In the genomic region with DNA sequence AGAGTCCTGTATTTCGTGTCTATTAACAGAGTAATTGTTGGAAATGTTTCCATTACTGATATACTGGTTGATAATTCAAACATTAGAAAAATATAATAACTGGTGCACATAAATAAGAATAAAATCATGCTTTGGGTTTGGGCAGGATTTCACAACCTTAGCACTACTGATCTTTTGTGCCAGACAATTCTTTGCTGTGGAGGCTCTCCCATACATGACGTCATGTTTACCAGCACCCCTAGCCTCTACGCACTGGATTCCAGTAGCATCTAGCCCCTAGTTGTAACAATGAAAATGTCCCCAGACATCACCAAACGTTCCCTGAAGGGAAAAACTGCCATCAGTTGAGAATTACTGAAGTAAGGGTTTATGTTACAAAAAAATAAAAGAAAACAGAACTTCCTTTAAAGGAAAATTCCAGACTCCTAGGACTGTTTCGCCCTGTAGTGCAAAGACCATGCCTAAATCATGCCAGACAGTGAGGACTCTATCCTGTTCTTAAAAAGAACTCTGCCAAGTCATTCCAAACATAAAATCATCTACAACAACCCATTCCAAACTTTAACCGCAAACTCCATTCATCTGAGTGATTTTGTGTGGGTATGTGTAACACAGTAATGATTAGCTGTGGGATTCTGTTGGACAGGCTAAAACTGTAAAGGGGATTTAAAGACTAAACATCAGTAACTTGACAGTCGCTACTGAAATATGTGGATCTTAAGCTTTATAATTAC, we compare ENCODE assay signal across 15 cellular contexts.
DNase-seq lines count a peak whose midpoint lies in the region; ATAC-seq and TF ChIP-seq lines count a peak whose summit lies in the region.
"Had no signal": no experiment of that assay in that cellular context is flagged by ENCODE, and none has a peak within 500 bp of the region (broad histone marks: within the 10 kb centered on the region; RNA-seq: fewer than 3 reads in every experiment).

No MANE protein-coding gene starts in this region.

- DNase-seq in Right ventricle myocardium inferior (ENCODE audit: missing footprints) (no peak), cardiac septum (ENCODE audit: low spot score) (no peak), fibroblast of pulmonary artery (ENCODE audit: low read depth) (peak; percentile 28), myocyte (ENCODE audit: low read depth) (peak; percentile 72), NK-92 (lab: John Stamatoyannopoulos, UW; ENCODE audit: unreplicated experiment) (no peak), omental fat pad (ENCODE audit: low spot score) (no peak)
- DNase-seq: activated T-cell treated with anti-CD3 and anti-CD28 coated beads, Interleukin-2, amount 50 U/mL, for 4 hours; mesendoderm; NCI-H2227 treated with DMSO at 0.1 percent for 48 hours; PC-9; psoas muscle; T-helper 1 cell had no signal

- TF ChIP-seq CTCF in fibroblast of pulmonary artery (IDR thresholded peaks at IDR 0.05; ENCODE audit: low read length, missing control alignments) (no peak), omental fat pad (IDR thresholded peaks at IDR 0.05) (no peak)

- peak; percentile 71 for ATAC-seq in Right ventricle myocardium inferior
- ATAC-seq in omental fat pad (ENCODE audit: low FRiP score): no peak
- no peak for ATAC-seq in HG02642 (IDR thresholded peaks at IDR 0.05; ENCODE audit: poor library complexity, unreplicated experiment)
- ATAC-seq in HG02763 (IDR thresholded peaks at IDR 0.05; ENCODE audit: unreplicated experiment): no peak
- ATAC-seq: activated T-cell treated with anti-CD3 and anti-CD28 coated beads, Interleukin-2, amount 50 U/mL, for 4 hours; body of pancreas; psoas muscle had no signal

- H3K4me3 ChIP-seq in fibroblast of pulmonary artery (replicated peaks; ENCODE audit: low read depth, low read length): no peak overlapping the region
- H3K4me3 ChIP-seq: body of pancreas, PC-9, psoas muscle had no signal

- intact Hi-C loops in Right ventricle myocardium inferior (cut with DNase I): no loop called here
- intact Hi-C loops in cardiac septum (cut with DNase I): no loop called here

Comparison
In these comparisons a context has a peak if more than half of its experiments do, and no peak if none do; other contexts are left out.
1. DNase-seq: peak in fibroblast of pulmonary artery (single experiment) and myocyte (single experiment); none in Right ventricle myocardium inferior (single experiment), cardiac septum (single experiment), NK-92 (single experiment) and omental fat pad (single experiment).